In genomic region chr7:150313870-150314269, GRCh38 we compare ENCODE assay signal across 2 cellular contexts.
TF ChIP-seq lines count a peak whose summit lies in the region.

No MANE protein-coding gene starts in this region.

TF ChIP-seq in HCT116, 20 proteins besides CTCF, POLR2A, EP300 and RAD21:
- TF ChIP-seq EGR1 (IDR thresholded peaks at IDR 0.05; ENCODE audit: low read depth) (no peak), EZH2 (IDR thresholded peaks at IDR 0.05) (no peak), ELF1 (IDR thresholded peaks at IDR 0.05; ENCODE audit: borderline replicate concordance, low read depth) (no peak), JUND (IDR thresholded peaks at IDR 0.05) (no peak), EZH2phosphoT487 (IDR thresholded peaks at IDR 0.05; ENCODE audit: borderline replicate concordance) (no peak), SRF (IDR thresholded peaks at IDR 0.05; ENCODE audit: low read depth) (no peak), YY1 (IDR thresholded peaks at IDR 0.05; ENCODE audit: extremely low read depth, insufficient replicate concordance, low read depth, low read length) (no peak), ZFX (IDR thresholded peaks at IDR 0.05) (no peak), CBX3 (IDR thresholded peaks at IDR 0.05; ENCODE audit: low read depth) (no peak), ZNF274 (IDR thresholded peaks at IDR 0.05; ENCODE audit: low read depth, low read length) (no peak), FOSL1 (IDR thresholded peaks at IDR 0.05; ENCODE audit: low read depth) (no peak), SIN3A (IDR thresholded peaks at IDR 0.05; ENCODE audit: low read depth) (no peak), SP1 (IDR thresholded peaks at IDR 0.05; ENCODE audit: low read depth) (no peak), TCF7L2 (IDR thresholded peaks at IDR 0.05; ENCODE audit: borderline replicate concordance, extremely low read depth, insufficient read depth, insufficient read length) (no peak)
- TF ChIP-seq, protein P1, sequence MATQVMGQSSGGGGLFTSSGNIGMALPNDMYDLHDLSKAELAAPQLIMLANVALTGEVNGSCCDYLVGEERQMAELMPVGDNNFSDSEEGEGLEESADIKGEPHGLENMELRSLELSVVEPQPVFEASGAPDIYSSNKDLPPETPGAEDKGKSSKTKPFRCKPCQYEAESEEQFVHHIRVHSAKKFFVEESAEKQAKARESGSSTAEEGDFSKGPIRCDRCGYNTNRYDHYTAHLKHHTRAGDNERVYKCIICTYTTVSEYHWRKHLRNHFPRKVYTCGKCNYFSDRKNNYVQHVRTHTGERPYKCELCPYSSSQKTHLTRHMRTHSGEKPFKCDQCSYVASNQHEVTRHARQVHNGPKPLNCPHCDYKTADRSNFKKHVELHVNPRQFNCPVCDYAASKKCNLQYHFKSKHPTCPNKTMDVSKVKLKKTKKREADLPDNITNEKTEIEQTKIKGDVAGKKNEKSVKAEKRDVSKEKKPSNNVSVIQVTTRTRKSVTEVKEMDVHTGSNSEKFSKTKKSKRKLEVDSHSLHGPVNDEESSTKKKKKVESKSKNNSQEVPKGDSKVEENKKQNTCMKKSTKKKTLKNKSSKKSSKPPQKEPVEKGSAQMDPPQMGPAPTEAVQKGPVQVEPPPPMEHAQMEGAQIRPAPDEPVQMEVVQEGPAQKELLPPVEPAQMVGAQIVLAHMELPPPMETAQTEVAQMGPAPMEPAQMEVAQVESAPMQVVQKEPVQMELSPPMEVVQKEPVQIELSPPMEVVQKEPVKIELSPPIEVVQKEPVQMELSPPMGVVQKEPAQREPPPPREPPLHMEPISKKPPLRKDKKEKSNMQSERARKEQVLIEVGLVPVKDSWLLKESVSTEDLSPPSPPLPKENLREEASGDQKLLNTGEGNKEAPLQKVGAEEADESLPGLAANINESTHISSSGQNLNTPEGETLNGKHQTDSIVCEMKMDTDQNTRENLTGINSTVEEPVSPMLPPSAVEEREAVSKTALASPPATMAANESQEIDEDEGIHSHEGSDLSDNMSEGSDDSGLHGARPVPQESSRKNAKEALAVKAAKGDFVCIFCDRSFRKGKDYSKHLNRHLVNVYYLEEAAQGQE (IDR thresholded peaks at IDR 0.05; ENCODE audit: low read depth): no peak
- TF ChIP-seq, protein P2, sequence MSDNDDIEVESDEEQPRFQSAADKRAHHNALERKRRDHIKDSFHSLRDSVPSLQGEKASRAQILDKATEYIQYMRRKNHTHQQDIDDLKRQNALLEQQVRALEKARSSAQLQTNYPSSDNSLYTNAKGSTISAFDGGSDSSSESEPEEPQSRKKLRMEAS (IDR thresholded peaks at IDR 0.05): no peak
- TF ChIP-seq, protein P3, sequence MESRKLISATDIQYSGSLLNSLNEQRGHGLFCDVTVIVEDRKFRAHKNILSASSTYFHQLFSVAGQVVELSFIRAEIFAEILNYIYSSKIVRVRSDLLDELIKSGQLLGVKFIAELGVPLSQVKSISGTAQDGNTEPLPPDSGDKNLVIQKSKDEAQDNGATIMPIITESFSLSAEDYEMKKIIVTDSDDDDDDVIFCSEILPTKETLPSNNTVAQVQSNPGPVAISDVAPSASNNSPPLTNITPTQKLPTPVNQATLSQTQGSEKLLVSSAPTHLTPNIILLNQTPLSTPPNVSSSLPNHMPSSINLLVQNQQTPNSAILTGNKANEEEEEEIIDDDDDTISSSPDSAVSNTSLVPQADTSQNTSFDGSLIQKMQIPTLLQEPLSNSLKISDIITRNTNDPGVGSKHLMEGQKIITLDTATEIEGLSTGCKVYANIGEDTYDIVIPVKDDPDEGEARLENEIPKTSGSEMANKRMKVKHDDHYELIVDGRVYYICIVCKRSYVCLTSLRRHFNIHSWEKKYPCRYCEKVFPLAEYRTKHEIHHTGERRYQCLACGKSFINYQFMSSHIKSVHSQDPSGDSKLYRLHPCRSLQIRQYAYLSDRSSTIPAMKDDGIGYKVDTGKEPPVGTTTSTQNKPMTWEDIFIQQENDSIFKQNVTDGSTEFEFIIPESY (IDR thresholded peaks at IDR 0.05; ENCODE audit: extremely low read depth, insufficient replicate concordance, low read length): no peak

TF ChIP-seq in WTC11, 78 proteins besides CTCF, POLR2A, EP300 and RAD21:
- TF ChIP-seq, protein P4, sequence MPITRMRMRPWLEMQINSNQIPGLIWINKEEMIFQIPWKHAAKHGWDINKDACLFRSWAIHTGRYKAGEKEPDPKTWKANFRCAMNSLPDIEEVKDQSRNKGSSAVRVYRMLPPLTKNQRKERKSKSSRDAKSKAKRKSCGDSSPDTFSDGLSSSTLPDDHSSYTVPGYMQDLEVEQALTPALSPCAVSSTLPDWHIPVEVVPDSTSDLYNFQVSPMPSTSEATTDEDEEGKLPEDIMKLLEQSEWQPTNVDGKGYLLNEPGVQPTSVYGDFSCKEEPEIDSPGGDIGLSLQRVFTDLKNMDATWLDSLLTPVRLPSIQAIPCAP (CRISPR knock-in tag; IDR thresholded peaks at IDR 0.05): no peak
- no peak for TF ChIP-seq FOXP1 (CRISPR knock-in tag; IDR thresholded peaks at IDR 0.05; ENCODE audit: borderline replicate concordance)
TF ChIP-seq in WTC11: peak in this region for 0.
